In genomic region chr12:102562836-102563425, GRCh38 we compare ENCODE assay signal across 20 cellular contexts.
DNase-seq lines count a peak whose midpoint lies in the region; ATAC-seq and TF ChIP-seq lines count a peak whose summit lies in the region.
"Had no signal": no experiment of that assay in that cellular context is flagged by ENCODE, and none has a peak within 500 bp of the region (broad histone marks: within the 10 kb centered on the region; RNA-seq: fewer than 3 reads in every experiment).

No MANE protein-coding gene starts in this region.

- H3K27ac Mint-ChIP-seq in endodermal cell: peak overlapping the region; percentile 59
- H3K27ac Mint-ChIP-seq: B cell had no signal

- no peak for TF ChIP-seq CTCF in endodermal cell (conservative IDR thresholded peaks at IDR 0.05)
- TF ChIP-seq CTCF in sigmoid colon (IDR thresholded peaks at IDR 0.05): no peak
- TF ChIP-seq CTCF in vagina (IDR thresholded peaks at IDR 0.05): no peak

- H3K27me3 Mint-ChIP-seq in endodermal cell (ENCODE audit: insufficient read depth): no peaks in the 10 kb centered on the region

- no peak overlapping the region for H3K4me3 Mint-ChIP-seq in endodermal cell
- H3K4me3 Mint-ChIP-seq: B cell, IgD-negative memory B cell had no signal

- ATAC-seq in HG02970 (IDR thresholded peaks at IDR 0.05; ENCODE audit: low FRiP score, unreplicated experiment): no peak

- peaks cover 34% of the 10 kb centered on the region for H3K79me1 ChIP-seq in trophoblast cell (ENCODE audit: low read length)

- H3K4me3 ChIP-seq in HUES64 (ENCODE audit: low read length) (no peak overlapping the region), endodermal cell (ENCODE audit: low read length) (no peak overlapping the region), trophoblast cell (ENCODE audit: low read depth, low read length) (no peak overlapping the region), sigmoid colon (no peak overlapping the region), vagina (no peak overlapping the region)
- H3K4me3 ChIP-seq: esophagus muscularis mucosa, skin epidermis had no signal

- H3K4me1 Mint-ChIP-seq in endodermal cell: peaks cover 4% of the 10 kb centered on the region
- H3K4me1 Mint-ChIP-seq: B cell, IgD-negative memory B cell had no signal

- intact Hi-C loops in sigmoid colon (cut with DNase I): no loop called here
- intact Hi-C loops in vagina (cut with DNase I): no loop called here

- TF ChIP-seq POLR2A in sigmoid colon (IDR thresholded peaks at IDR 0.05) (no peak), vagina (IDR thresholded peaks at IDR 0.05) (no peak)

- H3K36me3 Mint-ChIP-seq in endodermal cell (ENCODE audit: low read depth): no peaks in the 10 kb centered on the region
- H3K36me3 Mint-ChIP-seq: IgD-negative memory B cell had no signal

- peak overlapping the region; percentile 90 for H2BK120ac ChIP-seq in trophoblast cell (ENCODE audit: insufficient read depth, low read length, poor library complexity)

- peaks cover 1% of the 10 kb centered on the region for H3K79me2 ChIP-seq in trophoblast cell (ENCODE audit: control insufficient read depth, insufficient read depth, low read length, poor library complexity)

- peaks cover 2% of the 10 kb centered on the region for H3K9me3 Mint-ChIP-seq in endodermal cell

- peak overlapping the region; percentile 31 for H4K8ac ChIP-seq in trophoblast cell (ENCODE audit: low read depth, low read length)

- 95% methylated on average over 2 of the region's 2 CpGs for WGBS in HUES64
- 92 to 94% methylated on average over 2 of the region's 2 CpGs for WGBS in endodermal cell (ENCODE audit: insufficient coverage in 1 of 2, insufficient read length in 1 of 2), 2 experiments
- WGBS in trophoblast cell (ENCODE audit: extremely low coverage, insufficient coverage, insufficient read length): no CpG with 5 or more reads among the region's 2 CpGs
- 41% methylated on average over 2 of the region's 2 CpGs for WGBS in sigmoid colon, 2 donors

- peak overlapping the region; percentile 82 for H2BK12ac ChIP-seq in trophoblast cell (ENCODE audit: low read length)

- peaks cover 12% of the 10 kb centered on the region; the same call in 1 of the 2 replicates for H3K4me1 ChIP-seq in HUES64 (ENCODE audit: insufficient read depth, low read length)
- no peaks in the 10 kb centered on the region for H3K4me1 ChIP-seq in endodermal cell (ENCODE audit: control insufficient read depth, insufficient read depth, low read length)
- H3K4me1 ChIP-seq in trophoblast cell (ENCODE audit: control insufficient read depth in 1 of 2, insufficient read depth in 2 of 2, low read length in 2 of 2): peaks cover 18 to 19% of the 10 kb centered on the region in 2 experiments
- no peaks in the 10 kb centered on the region for H3K4me1 ChIP-seq in sigmoid colon
- peaks cover 8% of the 10 kb centered on the region for H3K4me1 ChIP-seq in vagina
- H3K4me1 ChIP-seq: esophagus muscularis mucosa had no signal

- peak overlapping the region; percentile 33 for H2AK5ac ChIP-seq in trophoblast cell (ENCODE audit: low read length)

- H3K27ac ChIP-seq in HUES64 (ENCODE audit: low read depth, low read length): 0 out of 2 replicates have a peak overlapping the region, but pooled peaks have one; percentile 35
- H3K27ac ChIP-seq in endodermal cell (ENCODE audit: low read depth, low read length): no peak overlapping the region
- H3K27ac ChIP-seq in trophoblast cell (ENCODE audit: low read depth, low read length): peak overlapping the region; percentile 87
- no peak overlapping the region for H3K27ac ChIP-seq in sigmoid colon
- H3K27ac ChIP-seq in vagina: no peak overlapping the region
- H3K27ac ChIP-seq: esophagus muscularis mucosa, skin epidermis had no signal

- H3K14ac ChIP-seq in trophoblast cell (ENCODE audit: low read length): peak overlapping the region; percentile 41

- H3K36me3 ChIP-seq in HUES64 (ENCODE audit: insufficient read depth, low read length): no peaks in the 10 kb centered on the region
- no peaks in the 10 kb centered on the region for H3K36me3 ChIP-seq in endodermal cell (ENCODE audit: control insufficient read depth, insufficient read depth, low read length)
- H3K36me3 ChIP-seq in trophoblast cell (ENCODE audit: control insufficient read depth in 1 of 2, insufficient read depth in 2 of 2, low read length in 2 of 2): peaks cover 0 to 3% of the 10 kb centered on the region in 2 experiments
- H3K36me3 ChIP-seq in sigmoid colon: no peaks in the 10 kb centered on the region
- no peaks in the 10 kb centered on the region for H3K36me3 ChIP-seq in vagina
- H3K36me3 ChIP-seq: esophagus muscularis mucosa had no signal

- H2BK5ac ChIP-seq in trophoblast cell (ENCODE audit: low read depth, low read length, poor library complexity): peak overlapping the region; percentile 92

- DNase-seq in EL (peak; percentile 31), endodermal cell (peak; percentile 60), trophoblast cell (peak in 1 of 2 donors; percentile 29), sigmoid colon (no peak), SKM-1 treated with dmso at 0.1 percent for 144 hours (lab: John Stamatoyannopoulos, UW; ENCODE audit: unreplicated experiment) (no peak), vagina (ENCODE audit: extremely low spot score in 2 of 2) (no peak)
- DNase-seq: activated effector memory CD4-positive, alpha-beta T cell treated with anti-CD3 and anti-CD28 coated beads, Interleukin-2, amount 50 U/mL, for 16 hours; amniotic stem cell; caudate nucleus; NCI-H1048; NCI-H2081; NCI-H524 treated with DMSO at 0.1 percent for 48 hours; stimulated activated CD4-positive, alpha-beta T cell treated with anti-CD3 and anti-CD28 coated beads, Interleukin-4, amount 100 ng/mL, for 1 hour; T1000 had no signal

- H3K9ac ChIP-seq in HUES64 (ENCODE audit: low read depth, low read length) (no peak overlapping the region), endodermal cell (ENCODE audit: extremely low read depth, low read length, poor library complexity, severe bottlenecking) (no peak overlapping the region), trophoblast cell (ENCODE audit: low read length) (no peak overlapping the region)

- peak overlapping the region; percentile 6 for H2AFZ ChIP-seq in trophoblast cell (ENCODE audit: insufficient read depth, low read length, poor library complexity)

- H4K91ac ChIP-seq in trophoblast cell (ENCODE audit: low read depth, low read length): peak overlapping the region; percentile 93

- no peak for TF ChIP-seq EP300 in sigmoid colon (IDR thresholded peaks at IDR 0.05)

- no peak overlapping the region for H4K12ac ChIP-seq in trophoblast cell (ENCODE audit: low read depth, low read length)

- H3K27me3 ChIP-seq in HUES64 (ENCODE audit: insufficient read depth, low read length): no peaks in the 10 kb centered on the region
- no peaks in the 10 kb centered on the region for H3K27me3 ChIP-seq in endodermal cell (ENCODE audit: control insufficient read depth, insufficient read depth, low read length, poor library complexity, severe bottlenecking)
- H3K27me3 ChIP-seq in trophoblast cell (ENCODE audit: insufficient read depth, low read length): no peaks in the 10 kb centered on the region
- no peaks in the 10 kb centered on the region for H3K27me3 ChIP-seq in sigmoid colon
- no peaks in the 10 kb centered on the region for H3K27me3 ChIP-seq in vagina
- H3K27me3 ChIP-seq: esophagus muscularis mucosa had no signal

- no peak overlapping the region for H3K4me2 ChIP-seq in trophoblast cell (ENCODE audit: low read length)

- peak overlapping the region; percentile 43 for H3K18ac ChIP-seq in trophoblast cell (ENCODE audit: low read length)

- no peak overlapping the region for H3K23ac ChIP-seq in trophoblast cell (ENCODE audit: low read length)

- H3K9me3 ChIP-seq in HUES64 (ENCODE audit: insufficient read depth, low read depth, low read length) (0 out of 2 replicates have a peak, but pooled peaks cover 7% of the 10 kb centered on the region), endodermal cell (ENCODE audit: control insufficient read depth, low read length) (no peaks in the 10 kb centered on the region), trophoblast cell (ENCODE audit: insufficient read depth, low read depth, low read length) (no peaks in the 10 kb centered on the region), sigmoid colon (no peaks in the 10 kb centered on the region), vagina (no peaks in the 10 kb centered on the region)

- peak overlapping the region; percentile 7 for H3K4ac ChIP-seq in trophoblast cell (ENCODE audit: low read depth, low read length)

Comparison
In these comparisons a context has a peak if more than half of its experiments do, and no peak if none do; other contexts are left out.
1. DNase-seq: peak in EL (single experiment) and endodermal cell (single experiment); none in sigmoid colon (single experiment), SKM-1 treated with dmso at 0.1 percent for 144 hours (single experiment) and vagina (0 of 2).
2. H3K27ac ChIP-seq: peak in HUES64 (single experiment) and trophoblast cell (single experiment); none in endodermal cell (single experiment), sigmoid colon (0 of 4) and vagina (single experiment).